ENCODE assay signal across 12 cellular contexts in the genomic region with DNA sequence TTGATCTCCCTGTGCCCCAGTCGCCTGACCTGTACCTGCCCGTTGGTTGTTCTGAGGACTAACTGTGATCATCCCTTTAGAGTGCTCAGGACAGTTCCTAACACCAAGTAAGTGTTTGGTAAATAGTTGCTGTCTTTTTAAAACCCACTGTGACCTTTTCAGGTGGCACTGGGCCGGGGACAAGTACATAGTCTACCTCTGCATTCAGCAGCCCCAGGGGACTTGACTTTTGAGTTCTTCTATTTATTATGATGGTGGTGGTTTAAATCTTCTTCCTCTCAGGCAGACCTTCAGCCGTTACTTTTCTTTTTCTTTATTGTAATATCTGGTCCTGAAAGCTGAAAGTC. TPM values are rescaled to one million over a fixed set of nuclear protein-coding genes. Genes with fewer than 3 reads are reported as not detected.
DNase-seq lines count a peak whose midpoint lies in the region; ATAC-seq, FAIRE-seq and TF ChIP-seq lines count a peak whose summit lies in the region.
"Had no signal": no experiment of that assay in that cellular context is flagged by ENCODE, and none has a peak within 500 bp of the region (broad histone marks: within the 10 kb centered on the region; RNA-seq: fewer than 3 reads in every experiment).

No MANE protein-coding gene starts in this region.

- TF ChIP-seq POLR2A in GM12892 (IDR thresholded peaks at IDR 0.05; ENCODE audit: low read depth, low read length) = no peak

- peaks cover 60 to 100% (median 88%) of the 10 kb centered on the region in 11 experiments for H4K20me1 ChIP-seq in BLaER1 treated with 17β-estradiol and CSF1 and Interleukin-3, amounts not matched to agents 10 nM and 100 nM
- peaks cover 48% of the 10 kb centered on the region for H4K20me1 ChIP-seq in astrocyte (ENCODE audit: insufficient read depth, low read length)

- H3K9me3 Mint-ChIP-seq in astrocyte (ENCODE audit: unreplicated experiment) (no peaks in the 10 kb centered on the region), natural killer cell (no peaks in the 10 kb centered on the region)

- DNase-seq in GM12892 (ENCODE audit: insufficient read length) (no peak), astrocyte (ENCODE audit: low read depth) (no peak), natural killer cell (no peak), foreskin keratinocyte (no peak), foreskin melanocyte (no peak), NCI-H1436 treated with DMSO at 0.1 percent for 48 hours (lab: John Stamatoyannopoulos, UW) (no peak), colonic mucosa (no peak)
- DNase-seq: activated CD8-positive, alpha-beta memory T cell treated with anti-CD3 and anti-CD28 coated beads for 24 hours; NCI-H1092 had no signal

- H3K36me3 Mint-ChIP-seq in astrocyte (ENCODE audit: low read depth, unreplicated experiment) (peaks cover 15% of the 10 kb centered on the region), natural killer cell (peaks cover 11% of the 10 kb centered on the region)

- intact Hi-C loops in natural killer cell (cut with micrococcal nuclease) = loop anchor here (2.0 kb wide), 1 partner anchor 15 kb away; no protein-coding TSS in a partner anchor
- intact Hi-C loops in colonic mucosa (cut with DNase I) = no loop called here

- peaks cover 16% of the 10 kb centered on the region for H3K79me2 ChIP-seq in astrocyte (ENCODE audit: insufficient read depth, low read length)

- H3K4me1 ChIP-seq in BLaER1 treated with 17β-estradiol and CSF1 and Interleukin-3, amounts not matched to agents 10 nM and 100 nM = peaks cover 68 to 80% (median 78%) of the 10 kb centered on the region in 10 experiments
- peaks cover 20% of the 10 kb centered on the region for H3K4me1 ChIP-seq in astrocyte (ENCODE audit: insufficient read depth, low read length)
- peaks cover 15% of the 10 kb centered on the region for H3K4me1 ChIP-seq in foreskin keratinocyte
- no peaks in the 10 kb centered on the region for H3K4me1 ChIP-seq in colonic mucosa

- FAIRE-seq in GM12892 (lab: Jason Lieb, UNC) = peak; percentile 30
- no peak for FAIRE-seq in astrocyte (lab: Jason Lieb, UNC)

- no peaks in the 10 kb centered on the region for H3K9me3 ChIP-seq in BLaER1 treated with 17β-estradiol and CSF1 and Interleukin-3, amounts not matched to agents 10 nM and 100 nM (replicated peaks in 1 of 11)
- H3K9me3 ChIP-seq in astrocyte (ENCODE audit: insufficient read depth, low read depth, low read length) (no peaks in the 10 kb centered on the region), colonic mucosa (no peaks in the 10 kb centered on the region)
- H3K9me3 ChIP-seq: left lung had no signal

- H3K27ac Mint-ChIP-seq in astrocyte (ENCODE audit: unreplicated experiment) (no peak overlapping the region), natural killer cell (peak overlapping the region; percentile 87 to 93)

- H3K27me3 Mint-ChIP-seq in astrocyte (ENCODE audit: low read depth, unreplicated experiment) (no peaks in the 10 kb centered on the region), natural killer cell (ENCODE audit: low read depth in 2 of 2) (no peaks in the 10 kb centered on the region)

- H3K36me3 ChIP-seq in BLaER1 treated with 17β-estradiol and CSF1 and Interleukin-3, amounts not matched to agents 10 nM and 100 nM = peaks cover 40 to 99% (median 67%) of the 10 kb centered on the region in 11 experiments
- H3K36me3 ChIP-seq in astrocyte (ENCODE audit: insufficient read depth, low read length) (no peaks in the 10 kb centered on the region), colonic mucosa (no peaks in the 10 kb centered on the region)
- H3K36me3 ChIP-seq: left lung had no signal

- H3K4me2 ChIP-seq in BLaER1 treated with 17β-estradiol and CSF1 and Interleukin-3, amounts not matched to agents 10 nM and 100 nM = peak overlapping the region; percentile 58 to 83 (median 76)
- peak overlapping the region; percentile 42 for H3K4me2 ChIP-seq in astrocyte (ENCODE audit: low read length)

- H3K4me3 ChIP-seq in BLaER1 treated with 17β-estradiol and CSF1 and Interleukin-3, amounts not matched to agents 10 nM and 100 nM = 0 out of 20 replicates have a peak overlapping the region, but pooled peaks of 1 of the 10 experiments have one; percentile 6
- H3K4me3 ChIP-seq in astrocyte (ENCODE audit: insufficient read depth, low read depth, low read length) = no peak overlapping the region
- no peak overlapping the region for H3K4me3 ChIP-seq in colonic mucosa
- H3K4me3 ChIP-seq: left lung had no signal

- ATAC-seq in natural killer cell = no peak
- ATAC-seq in foreskin keratinocyte = no peak
- ATAC-seq: left lung had no signal

- no peaks in the 10 kb centered on the region for H3K27me3 ChIP-seq in BLaER1 treated with 17β-estradiol and CSF1 and Interleukin-3, amounts not matched to agents 10 nM and 100 nM
- H3K27me3 ChIP-seq in astrocyte (ENCODE audit: insufficient read depth, low read length) = no peaks in the 10 kb centered on the region
- H3K27me3 ChIP-seq in foreskin keratinocyte = no peaks in the 10 kb centered on the region
- no peaks in the 10 kb centered on the region for H3K27me3 ChIP-seq in colonic mucosa
- H3K27me3 ChIP-seq: left lung had no signal

- H3K4me3 Mint-ChIP-seq in astrocyte (ENCODE audit: unreplicated experiment) (no peak overlapping the region), natural killer cell (peak overlapping the region; percentile 71)

- H3K9ac ChIP-seq in BLaER1 treated with 17β-estradiol and CSF1 and Interleukin-3, amounts not matched to agents 10 nM and 100 nM = peak overlapping the region in 4 of 11 experiments; percentile 10 to 42 (median 37); a peak in 3 of 22 replicates
- H3K9ac ChIP-seq in astrocyte (ENCODE audit: low read length) (no peak overlapping the region), colonic mucosa (ENCODE audit: low read depth in 2 of 2, low read length in 2 of 2) (peak overlapping the region in 1 of 2 donors; percentile 10)

- peaks cover 13% of the 10 kb centered on the region for H3K4me1 Mint-ChIP-seq in astrocyte (ENCODE audit: low read depth, unreplicated experiment)
- H3K4me1 Mint-ChIP-seq in natural killer cell = peaks cover 78 to 83% of the 10 kb centered on the region in 2 donors

- H2AFZ ChIP-seq in astrocyte (ENCODE audit: low read depth, low read length) = no peak overlapping the region

- TF ChIP-seq CTCF in astrocyte (IDR thresholded peaks at IDR 0.05; ENCODE audit: insufficient read depth, low read depth, low read length) (no peak), natural killer cell (IDR thresholded peaks at IDR 0.05) (no peak), foreskin keratinocyte (conservative IDR thresholded peaks at IDR 0.05) (no peak), colonic mucosa (IDR thresholded peaks at IDR 0.05) (no peak)

- peak overlapping the region in 4 of 11 experiments; percentile 6 to 49 (median 30); a peak in 5 of 22 replicates for H3K27ac ChIP-seq in BLaER1 treated with 17β-estradiol and CSF1 and Interleukin-3, amounts not matched to agents 10 nM and 100 nM
- H3K27ac ChIP-seq in astrocyte (ENCODE audit: low read depth, low read length) = peak overlapping the region; percentile 40
- no peak overlapping the region for H3K27ac ChIP-seq in foreskin keratinocyte
- H3K27ac ChIP-seq in colonic mucosa = no peak overlapping the region

RNA-seq across cellular contexts. Expression of gene EVL, which starts 38.8 kb away (rescaled TPM):
- 149 TPM for polyA plus RNA-seq in GM12892 (2012; ENCODE audit: missing spikeins)
- total RNA-seq in astrocyte (48.9 and 50.2 TPM in 2 replicates), natural killer cell (1,000 to 10,000 TPM in 1 of 3 donors, 100 to 1,000 TPM in 2; 882 to 1,108 (median 986) TPM), foreskin keratinocyte (16.9 and 17.0 TPM in 2 replicates), colonic mucosa (10 to 100 TPM; 13.7 to 15.4 TPM)
- polyA plus RNA-seq in foreskin keratinocyte = 16.8 and 20.6 TPM in 2 replicates

RNA-seq across cellular contexts. Expression of gene DEGS2, which starts 55.5 kb away (rescaled TPM):
- polyA plus RNA-seq in GM12892 (2012; ENCODE audit: missing spikeins) = 0.17 TPM
- 0.07 TPM in 1 of 2 replicates, not detected in the other for total RNA-seq in astrocyte
- 1 to 10 TPM in 2 of 3 donors, under 1 TPM in 1; 0.60 to 7.1 (median 4.4) TPM for total RNA-seq in natural killer cell
- total RNA-seq in foreskin keratinocyte = 0.07 TPM in 1 of 2 replicates, not detected in the other
- polyA plus RNA-seq in foreskin keratinocyte = 0.04 and 0.14 TPM in 2 replicates
- 10 to 100 TPM; 37.0 to 54.3 TPM for total RNA-seq in colonic mucosa
- total RNA-seq: fibroblast of villous mesenchyme had no signal

Comparison
In these comparisons a context has a peak if more than half of its experiments do, and no peak if none do; other contexts are left out.
1. RNA of gene EVL, which starts 38.8 kb away (total RNA-seq): 882 to 1,108 TPM in natural killer cell; 48.9 to 50.2 TPM in astrocyte, 16.9 to 17.0 TPM in foreskin keratinocyte and 13.7 to 15.4 TPM in colonic mucosa; every median in the first group is over 10 times any median in the second.
2. RNA of gene DEGS2, which starts 55.5 kb away (total RNA-seq): 37.0 to 54.3 TPM in colonic mucosa; 0.60 to 7.1 TPM in natural killer cell, 0.07 TPM in foreskin keratinocyte and 0.07 TPM in astrocyte; every median in the first group is over 4 times any median in the second.